In genomic region chr20:62894261-62894660, GRCh38 we compare ENCODE assay signal across 28 cellular contexts. TPM values are rescaled to one million over a fixed set of nuclear protein-coding genes. Genes with fewer than 3 reads are reported as not detected.
"Had no signal": no experiment of that assay in that cellular context is flagged by ENCODE, and none has a peak within 500 bp of the region (broad histone marks: within the 10 kb centered on the region; RNA-seq: fewer than 3 reads in every experiment).

No MANE protein-coding gene starts in this region.

- H3K27ac ChIP-seq: epithelial cell of prostate, gastrocnemius medialis, neural progenitor cell, ovary, right lobe of liver, suprapubic skin, transverse colon, upper lobe of right lung, uterus had no signal

- FAIRE-seq: keratinocyte, small intestine had no signal

- H3K9me3 Mint-ChIP-seq: mesothelial cell of epicardium; naive B cell; natural killer cell treated with Interleukin-12 subunit alpha and Interleukin-12 subunit beta and Interleukin-15 and Interleukin-18, amount 100 ng/mL, for 72 hours; neural progenitor cell; stimulated activated naive CD8-positive, alpha-beta T cell treated with anti-CD3 and anti-CD28 coated beads, Interleukin-15, amount 100 ng/mL, for 72 hours had no signal

- H3K4me3 Mint-ChIP-seq: mesothelial cell of epicardium; naive B cell; natural killer cell treated with Interleukin-12 subunit alpha and Interleukin-12 subunit beta and Interleukin-15 and Interleukin-18, amount 100 ng/mL, for 72 hours; neural progenitor cell; stimulated activated naive CD8-positive, alpha-beta T cell treated with anti-CD3 and anti-CD28 coated beads, Interleukin-15, amount 100 ng/mL, for 72 hours had no signal

- H3K4me3 ChIP-seq: gastrocnemius medialis, mucosa of descending colon, neural progenitor cell, ovary, right lobe of liver, suprapubic skin, transverse colon, upper lobe of right lung, uterus had no signal

- H3K27ac Mint-ChIP-seq: mesothelial cell of epicardium; naive B cell; natural killer cell treated with Interleukin-12 subunit alpha and Interleukin-12 subunit beta and Interleukin-15 and Interleukin-18, amount 100 ng/mL, for 72 hours; neural progenitor cell; progenitor cell of endocrine pancreas had no signal

- H3K27me3 Mint-ChIP-seq: naive B cell; natural killer cell treated with Interleukin-12 subunit alpha and Interleukin-12 subunit beta and Interleukin-15 and Interleukin-18, amount 100 ng/mL, for 72 hours; progenitor cell of endocrine pancreas; stimulated activated naive CD8-positive, alpha-beta T cell treated with anti-CD3 and anti-CD28 coated beads, Interleukin-15, amount 100 ng/mL, for 72 hours had no signal

- H3K9ac ChIP-seq: neural progenitor cell had no signal

- H3K27me3 ChIP-seq: neural progenitor cell, ovary, right lobe of liver, suprapubic skin, transverse colon, upper lobe of right lung, uterus had no signal

- H2AFZ ChIP-seq: neural progenitor cell had no signal

- DNase-seq: cortex of kidney; effector CD4-positive, alpha-beta T cell; foreskin fibroblast; gastrocnemius medialis; head of caudate nucleus; left ventricle myocardium superior; mesenchymal stem cell; naive B cell; ovary; small intestine; stimulated activated CD4-positive, alpha-beta T cell treated with anti-CD3 and anti-CD28 coated beads, Interleukin-1b, Interleukin-23, amount 100 ng/mL, for 48 hours; stimulated activated CD4-positive, alpha-beta T cell treated with anti-CD3 and anti-CD28 coated beads, Interleukin-4, amount 100 ng/mL, for 1 hour; stimulated activated CD8-positive, alpha-beta memory T cell treated with anti-CD3 and anti-CD28 coated beads, Interleukin-4, amount 100 ng/mL, for 48 hours; stimulated activated naive CD4-positive, alpha-beta T cell; stimulated activated naive CD8-positive, alpha-beta T cell treated with anti-CD3 and anti-CD28 coated beads, Interleukin-15, amount 100 ng/mL, for 72 hours; transverse colon; upper lobe of right lung; uterus had no signal

- ATAC-seq: esophagus mucosa; gastrocnemius medialis; left ventricle myocardium superior; mucosa of descending colon; natural killer cell treated with Interleukin-12 subunit alpha and Interleukin-12 subunit beta and Interleukin-15 and Interleukin-18, amount 100 ng/mL, for 72 hours; right lobe of liver; stimulated activated naive CD8-positive, alpha-beta T cell treated with anti-CD3 and anti-CD28 coated beads, Interleukin-15, amount 100 ng/mL, for 72 hours; upper lobe of right lung had no signal

- H3K4me2 ChIP-seq: neural progenitor cell had no signal

- H3K36me3 ChIP-seq: neural progenitor cell, ovary, uterus had no signal

- H3K4me1 ChIP-seq: uterus had no signal

- H3K9me3 ChIP-seq: gastrocnemius medialis, mucosa of descending colon, ovary, right lobe of liver, suprapubic skin, transverse colon, upper lobe of right lung, uterus had no signal

RNA-seq across cellular contexts. Expression of gene SLC17A9, which starts 58.2 kb away (rescaled TPM):
- polyA plus RNA-seq: keratinocyte had no signal
